ENCODE assay signal across 8 cellular contexts in the genomic region with DNA sequence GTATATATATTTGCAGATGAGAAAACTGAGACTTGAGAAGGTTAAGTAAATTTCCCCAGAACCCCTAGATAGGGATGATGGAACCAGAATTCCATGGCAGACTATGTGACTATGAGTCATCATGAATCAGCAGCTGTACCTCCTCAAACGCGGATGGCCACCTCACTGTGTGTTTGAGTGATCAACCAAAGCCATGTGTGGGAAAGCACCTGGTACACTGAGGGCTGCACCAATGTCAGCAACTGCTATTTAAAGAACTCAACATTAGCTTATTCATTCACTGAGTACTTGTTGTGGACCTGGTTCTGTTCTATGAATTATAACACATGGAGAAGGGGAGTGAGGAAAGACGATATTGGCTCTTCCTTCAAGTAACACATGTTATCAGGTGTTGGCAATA.
DNase-seq lines count a peak whose midpoint lies in the region; ATAC-seq and TF ChIP-seq lines count a peak whose summit lies in the region.

No MANE protein-coding gene starts in this region.

- H3K36me3 Mint-ChIP-seq in mesothelial cell of epicardium = no peaks in the 10 kb centered on the region

- H3K27me3 Mint-ChIP-seq in mesothelial cell of epicardium (ENCODE audit: low read depth) = peaks cover 13% of the 10 kb centered on the region
- no peaks in the 10 kb centered on the region for H3K27me3 Mint-ChIP-seq in stimulated activated naive CD8-positive, alpha-beta T cell treated with anti-CD3 and anti-CD28 coated beads, Interleukin-15, amount 100 ng/mL, for 72 hours

- ATAC-seq in GM18858 (IDR thresholded peaks at IDR 0.05; ENCODE audit: unreplicated experiment) (peak; percentile 89), HG02884 (IDR thresholded peaks at IDR 0.05; ENCODE audit: unreplicated experiment) (peak; percentile 86)
- ATAC-seq in stimulated activated naive CD8-positive, alpha-beta T cell treated with anti-CD3 and anti-CD28 coated beads, Interleukin-15, amount 100 ng/mL, for 72 hours = no peak

- no peak overlapping the region for H3K4me3 Mint-ChIP-seq in mesothelial cell of epicardium
- H3K4me3 Mint-ChIP-seq in stimulated activated naive CD8-positive, alpha-beta T cell treated with anti-CD3 and anti-CD28 coated beads, Interleukin-15, amount 100 ng/mL, for 72 hours = no peak overlapping the region

- no peak for TF ChIP-seq CTCF in mesothelial cell of epicardium (IDR thresholded peaks at IDR 0.05; ENCODE audit: unreplicated experiment)

- H3K4me1 Mint-ChIP-seq in mesothelial cell of epicardium = peaks cover 17% of the 10 kb centered on the region
- H3K4me1 Mint-ChIP-seq in stimulated activated naive CD8-positive, alpha-beta T cell treated with anti-CD3 and anti-CD28 coated beads, Interleukin-15, amount 100 ng/mL, for 72 hours = no peaks in the 10 kb centered on the region

- DNase-seq in SHP77 (lab: John Stamatoyannopoulos, UW) (peak; percentile 72 to 76), mesothelial cell of epicardium (ENCODE audit: low spot score in 2 of 2, unreplicated experiment in 2 of 2) (no peak), NCI-H1105 (lab: John Stamatoyannopoulos, UW) (no peak), NCI-H1417 treated with DMSO at 0.1 percent for 48 hours (lab: John Stamatoyannopoulos, UW) (no peak), NCI-H748 treated with DMSO at 0.1 percent for 48 hours (lab: John Stamatoyannopoulos, UW) (no peak)
- no peak for DNase-seq in stimulated activated naive CD8-positive, alpha-beta T cell treated with anti-CD3 and anti-CD28 coated beads, Interleukin-15, amount 100 ng/mL, for 72 hours

- peak overlapping the region; percentile 19 for H3K27ac Mint-ChIP-seq in mesothelial cell of epicardium
- H3K27ac Mint-ChIP-seq in stimulated activated naive CD8-positive, alpha-beta T cell treated with anti-CD3 and anti-CD28 coated beads, Interleukin-15, amount 100 ng/mL, for 72 hours = no peak overlapping the region

- H3K9me3 Mint-ChIP-seq in mesothelial cell of epicardium = peaks cover 8% of the 10 kb centered on the region
- H3K9me3 Mint-ChIP-seq in stimulated activated naive CD8-positive, alpha-beta T cell treated with anti-CD3 and anti-CD28 coated beads, Interleukin-15, amount 100 ng/mL, for 72 hours = no peaks in the 10 kb centered on the region

Comparison
In these comparisons a context has a peak if more than half of its experiments do, and no peak if none do; other contexts are left out.
1. DNase-seq: peak in SHP77 (2 of 2); none in mesothelial cell of epicardium (0 of 2), NCI-H1105 (single experiment), NCI-H1417 treated with DMSO at 0.1 percent for 48 hours (single experiment), NCI-H748 treated with DMSO at 0.1 percent for 48 hours (single experiment) and stimulated activated naive CD8-positive, alpha-beta T cell treated with anti-CD3 and anti-CD28 coated beads, Interleukin-15, amount 100 ng/mL, for 72 hours (0 of 2).